In genomic region chr10:60820093-60820769, GRCh38 we compare ENCODE assay signal across 9 cellular contexts. TPM values are rescaled to one million over a fixed set of nuclear protein-coding genes. Genes with fewer than 3 reads are reported as not detected.
DNase-seq lines count a peak whose midpoint lies in the region; ATAC-seq and TF ChIP-seq lines count a peak whose summit lies in the region.
"Had no signal": no experiment of that assay in that cellular context is flagged by ENCODE, and none has a peak within 500 bp of the region (broad histone marks: within the 10 kb centered on the region; RNA-seq: fewer than 3 reads in every experiment).

No MANE protein-coding gene starts in this region.

- no peak overlapping the region for H3K4me3 Mint-ChIP-seq in Caco-2 (ENCODE audit: unreplicated experiment)

- no peaks in the 10 kb centered on the region for H3K9me3 ChIP-seq in Caco-2
- H3K9me3 ChIP-seq in effector memory CD4-positive, alpha-beta T cell (ENCODE audit: control insufficient read depth, low read length): no peaks in the 10 kb centered on the region

- POLR2A ChIA-PET in Caco-2 (lab: Charles Lee): no interaction called here

- H3K4me1 ChIP-seq in Caco-2: no peaks in the 10 kb centered on the region
- H3K4me1 ChIP-seq in effector memory CD4-positive, alpha-beta T cell (ENCODE audit: control insufficient read depth, insufficient read depth, low read length, poor library complexity, severe bottlenecking): no peaks in the 10 kb centered on the region

- intact Hi-C loops in Caco-2 (cut with micrococcal nuclease; ENCODE audit: unreplicated experiment): loop anchor here (1.0 kb wide), 1 partner anchor 144 kb away; no protein-coding TSS in a partner anchor

- no peaks in the 10 kb centered on the region for H3K36me3 Mint-ChIP-seq in Caco-2 (ENCODE audit: insufficient read depth, unreplicated experiment)

- H3K27me3 ChIP-seq in Caco-2 (replicated peaks; ENCODE audit: control insufficient read depth, insufficient read depth, low read length): no peaks in the 10 kb centered on the region
- no peaks in the 10 kb centered on the region for H3K27me3 ChIP-seq in effector memory CD4-positive, alpha-beta T cell (replicated peaks; ENCODE audit: control insufficient read depth, insufficient read depth, low read length, poor library complexity, severe bottlenecking)

- CTCF ChIA-PET in Caco-2 (lab: Charles Lee): interaction anchor here (0.9 to 1.0 kb wide), 4 partner anchors 27 to 147 kb away, joined by 3 to 4 read pairs (median 3); no protein-coding TSS in a partner anchor

- no peaks in the 10 kb centered on the region for H3K4me1 Mint-ChIP-seq in Caco-2 (ENCODE audit: low read depth, unreplicated experiment)

- H3K27me3 Mint-ChIP-seq in Caco-2 (ENCODE audit: insufficient read depth, unreplicated experiment): peaks cover 13% of the 10 kb centered on the region

- H3K4me3 ChIP-seq in Caco-2 (ENCODE audit: low read depth, low read length): no peak overlapping the region
- no peak overlapping the region for H3K4me3 ChIP-seq in effector memory CD4-positive, alpha-beta T cell (ENCODE audit: insufficient read depth, low read depth, low read length, poor library complexity, severe bottlenecking)

- H3K36me3 ChIP-seq in Caco-2 (ENCODE audit: control insufficient read depth, insufficient read depth, low read length): no peaks in the 10 kb centered on the region
- H3K36me3 ChIP-seq in effector memory CD4-positive, alpha-beta T cell (ENCODE audit: control insufficient read depth, insufficient read depth, low read length): no peaks in the 10 kb centered on the region

- peak; percentile 66 for ATAC-seq in GM21381 (IDR thresholded peaks at IDR 0.05; ENCODE audit: unreplicated experiment)

- peak; percentile 49 to 55 for TF ChIP-seq CTCF in Caco-2 (IDR thresholded peaks at IDR 0.05; ENCODE audit: insufficient read depth in 1 of 2, low read depth in 1 of 2, low read length in 1 of 2, severe bottlenecking in 1 of 2, unreplicated experiment in 1 of 2)

- DNase-seq in Caco-2: no peak
- peak; percentile 29 for DNase-seq in NAMALWA (ENCODE audit: low spot score)
- DNase-seq in glomerular endothelial cell (ENCODE audit: extremely low read depth, low read depth, low spot score): peak; percentile 56
- no peak for DNase-seq in activated CD8-positive, alpha-beta memory T cell treated with anti-CD3 and anti-CD28 coated beads, Interleukin-2, amount 50 U/mL, for 48 hours
- no peak for DNase-seq in superior temporal gyrus (ENCODE audit: extremely low spot score)
- DNase-seq in effector memory CD4-positive, alpha-beta T cell: no peak
- DNase-seq in activated T-cell treated with anti-CD3 and anti-CD28 coated beads, Interleukin-2, amount 50 U/mL, for 48 hours: no peak

- no peak overlapping the region for H3K27ac ChIP-seq in effector memory CD4-positive, alpha-beta T cell (ENCODE audit: insufficient read depth, low read length, poor library complexity, severe bottlenecking)
- H3K27ac ChIP-seq: epithelial cell of prostate had no signal

- no TSS peak for BruUV-seq in Caco-2 (replicated peaks; lab: Mats Ljungman, UMichigan)

- no peak overlapping the region for H3K27ac Mint-ChIP-seq in Caco-2 (ENCODE audit: unreplicated experiment)

- no peaks in the 10 kb centered on the region for H3K9me3 Mint-ChIP-seq in Caco-2 (ENCODE audit: unreplicated experiment)

RNA-seq across cellular contexts. Expression of gene CDK1, which starts 42.0 kb away (rescaled TPM):
- total RNA-seq in Caco-2 (2022) (193 and 199 TPM in 2 replicates), glomerular endothelial cell (17.1 and 20.7 TPM in 2 replicates)

Comparison
In these comparisons a context has a peak if more than half of its experiments do, and no peak if none do; other contexts are left out.
1. DNase-seq: peak in NAMALWA (single experiment) and glomerular endothelial cell (single experiment); none in Caco-2 (0 of 2), activated CD8-positive, alpha-beta memory T cell treated with anti-CD3 and anti-CD28 coated beads, Interleukin-2, amount 50 U/mL, for 48 hours (single experiment), superior temporal gyrus (single experiment), effector memory CD4-positive, alpha-beta T cell (0 of 3) and activated T-cell treated with anti-CD3 and anti-CD28 coated beads, Interleukin-2, amount 50 U/mL, for 48 hours (0 of 2).